In genomic region chr5:125835293-125836172, GRCh38 we compare ENCODE assay signal across 9 cellular contexts.
A peak's percentile ranks its signal among the peaks of the same experiment; 100 is the strongest.
DNase-seq lines count a peak whose midpoint lies in the region; ATAC-seq and TF ChIP-seq lines count a peak whose summit lies in the region.
"Had no signal": no experiment of that assay in that cellular context is flagged by ENCODE, and none has a peak within 500 bp of the region (broad histone marks: within the 10 kb centered on the region; RNA-seq: fewer than 3 reads in every experiment).

No MANE protein-coding gene starts in this region.

- H3K4me1 Mint-ChIP-seq in T-helper 17 cell = no peaks in the 10 kb centered on the region

- no peak for TF ChIP-seq POLR2A in sigmoid colon (IDR thresholded peaks at IDR 0.05)

- H3K4me3 ChIP-seq in WI38 (ENCODE audit: low read depth, low read length) = no peak overlapping the region
- H3K4me3 ChIP-seq in sigmoid colon = no peak overlapping the region
- H3K4me3 ChIP-seq: BLaER1 treated with 17β-estradiol and CSF1 and Interleukin-3, amounts not matched to agents 10 nM and 100 nM had no signal

- H3K4me3 Mint-ChIP-seq in T-helper 17 cell = no peak overlapping the region

- no peak overlapping the region for H3K27ac Mint-ChIP-seq in T-helper 17 cell

- H3K9me3 ChIP-seq in sigmoid colon (no peaks in the 10 kb centered on the region), T-helper 17 cell (ENCODE audit: control insufficient read depth, low read length, poor library complexity, severe bottlenecking) (no peaks in the 10 kb centered on the region)

- no peaks in the 10 kb centered on the region for H3K27me3 ChIP-seq in sigmoid colon
- H3K27me3 ChIP-seq: BLaER1 treated with 17β-estradiol and CSF1 and Interleukin-3, amounts not matched to agents 10 nM and 100 nM had no signal

- peak; percentile 6 for DNase-seq in NCI-H146 (lab: John Stamatoyannopoulos, UW)
- no peak for DNase-seq in NCI-H146 treated with DMSO at 0.1 percent for 48 hours (lab: John Stamatoyannopoulos, UW; ENCODE audit: unreplicated experiment)
- DNase-seq in left ventricle myocardium superior = peak; percentile 33
- DNase-seq in sigmoid colon = peak; percentile 64
- no peak for DNase-seq in T-helper 17 cell

- no peak for TF ChIP-seq EP300 in sigmoid colon (IDR thresholded peaks at IDR 0.05)

- ATAC-seq in HG03095 (IDR thresholded peaks at IDR 0.05; ENCODE audit: unreplicated experiment) (peak; percentile 72), left ventricle myocardium superior (peak; percentile 76), T-helper 17 cell (no peak), HG03457 (IDR thresholded peaks at IDR 0.05; ENCODE audit: unreplicated experiment) (no peak)

- no peaks in the 10 kb centered on the region for H3K36me3 ChIP-seq in sigmoid colon
- H3K36me3 ChIP-seq: BLaER1 treated with 17β-estradiol and CSF1 and Interleukin-3, amounts not matched to agents 10 nM and 100 nM had no signal

- intact Hi-C loops in left ventricle myocardium superior (cut with micrococcal nuclease) = no loop called here
- intact Hi-C loops in sigmoid colon (cut with DNase I) = no loop called here

- peaks cover 0 to 7% (median 2%) of the 10 kb centered on the region in 4 donors for H3K4me1 ChIP-seq in sigmoid colon
- H3K4me1 ChIP-seq: BLaER1 treated with 17β-estradiol and CSF1 and Interleukin-3, amounts not matched to agents 10 nM and 100 nM had no signal

- H3K27ac ChIP-seq in sigmoid colon = no peak overlapping the region
- H3K27ac ChIP-seq: BLaER1 treated with 17β-estradiol and CSF1 and Interleukin-3, amounts not matched to agents 10 nM and 100 nM had no signal

- peak; percentile 69 for TF ChIP-seq CTCF in WI38 (IDR thresholded peaks at IDR 0.05; ENCODE audit: low read depth, low read length)
- TF ChIP-seq CTCF in sigmoid colon (IDR thresholded peaks at IDR 0.05) = peak; percentile 31 to 66 (median 62)

- H3K36me3 Mint-ChIP-seq in T-helper 17 cell (ENCODE audit: low read depth) = no peaks in the 10 kb centered on the region

- WGBS in sigmoid colon, 2 donors = 6 to 27% methylated on average over 11 of the region's 11 CpGs

- no peaks in the 10 kb centered on the region for H3K27me3 Mint-ChIP-seq in T-helper 17 cell

Comparison
In these comparisons a context has a peak if more than half of its experiments do, and no peak if none do; other contexts are left out.
1. DNase-seq: peak in NCI-H146 (single experiment), left ventricle myocardium superior (single experiment) and sigmoid colon (single experiment); none in NCI-H146 treated with DMSO at 0.1 percent for 48 hours (single experiment) and T-helper 17 cell (0 of 3).
2. ATAC-seq: peak in HG03095 (single experiment) and left ventricle myocardium superior (single experiment); none in T-helper 17 cell (single experiment) and HG03457 (single experiment).